In genomic region chr2:96243843-96244242, GRCh38 we compare ENCODE assay signal across 24 cellular contexts.
"Had no signal": no experiment of that assay in that cellular context is flagged by ENCODE, and none has a peak within 500 bp of the region (broad histone marks: within the 10 kb centered on the region; RNA-seq: fewer than 3 reads in every experiment).

No MANE protein-coding gene starts in this region.

- H3K27ac Mint-ChIP-seq: activated naive CD8-positive, alpha-beta T cell; brain had no signal

- ATAC-seq: activated CD8-positive, alpha-beta T cell treated with anti-CD3 and anti-CD28 coated beads, Interleukin-2, amount 10 ng/mL, durations not matched to agents 7 days and 5 days; activated T-cell treated with anti-CD3 and anti-CD28 coated beads, Interleukin-2, amount 50 U/mL, for 4 hours; activated T-helper 17 cell treated with anti-CD3 and anti-CD28 coated beads, Interleukin-2, amount 50 U/mL, for 72 hours; T-cell had no signal

- H3K9me3 Mint-ChIP-seq: activated naive CD4-positive, alpha-beta T cell treated with anti-CD3 and anti-CD28 coated beads for 36 hours; activated T-cell treated with anti-CD3 and anti-CD28 coated beads, Interleukin-2, amount 50 U/mL, for 4 hours; activated T-helper 17 cell treated with anti-CD3 and anti-CD28 coated beads, Interleukin-2, amount 50 U/mL, for 72 hours; central memory CD8-positive, alpha-beta T cell; T-cell had no signal

- H3K36me3 Mint-ChIP-seq: brain had no signal

- DNase-seq: activated CD4-positive, alpha-beta T cell treated with anti-CD3 and anti-CD28 coated beads for 4 hours; activated CD4-positive, alpha-beta T cell treated with anti-CD3 and anti-CD28 coated beads, Interleukin-2, amount 50 U/mL, for 4 hours; activated CD4-positive, CD25-positive, alpha-beta regulatory T cell; activated CD8-positive, alpha-beta memory T cell treated with anti-CD3 and anti-CD28 coated beads, Interleukin-2, amount 50 U/mL, for 48 hours; activated CD8-positive, alpha-beta T cell treated with anti-CD3 and anti-CD28 coated beads, Interleukin-2, amount 10 ng/mL, durations not matched to agents 7 days and 5 days; activated gamma-delta T cell; activated naive CD4-positive, alpha-beta T cell treated with anti-CD3 and anti-CD28 coated beads for 36 hours; activated T-cell treated with anti-CD3 and anti-CD28 coated beads, Interleukin-2, amount 50 U/mL, for 4 hours; amygdala; Karpas-422; NCI-H1048; NCI-H1417; NCI-H1930; NCI-H2107; NCI-H2171 treated with DMSO at 0.1 percent for 48 hours; NCI-H510A treated with DMSO at 0.1 percent for 48 hours; NCI-H69; PC-9; SIG-M5; T-cell had no signal

- H3K27me3 Mint-ChIP-seq: activated naive CD8-positive, alpha-beta T cell; activated T-helper 17 cell treated with anti-CD3 and anti-CD28 coated beads, Interleukin-2, amount 50 U/mL, for 72 hours; brain; central memory CD8-positive, alpha-beta T cell; T-cell had no signal

- H3K4me1 Mint-ChIP-seq: brain had no signal

- H3K4me3 Mint-ChIP-seq: activated CD8-positive, alpha-beta T cell treated with anti-CD3 and anti-CD28 coated beads, Interleukin-2, amount 10 ng/mL, durations not matched to agents 7 days and 5 days; activated naive CD4-positive, alpha-beta T cell treated with anti-CD3 and anti-CD28 coated beads for 36 hours; activated naive CD8-positive, alpha-beta T cell; activated T-cell treated with anti-CD3 and anti-CD28 coated beads, Interleukin-2, amount 50 U/mL, for 4 hours; activated T-helper 17 cell treated with anti-CD3 and anti-CD28 coated beads, Interleukin-2, amount 50 U/mL, for 72 hours; brain; central memory CD8-positive, alpha-beta T cell had no signal
